In the genomic region with DNA sequence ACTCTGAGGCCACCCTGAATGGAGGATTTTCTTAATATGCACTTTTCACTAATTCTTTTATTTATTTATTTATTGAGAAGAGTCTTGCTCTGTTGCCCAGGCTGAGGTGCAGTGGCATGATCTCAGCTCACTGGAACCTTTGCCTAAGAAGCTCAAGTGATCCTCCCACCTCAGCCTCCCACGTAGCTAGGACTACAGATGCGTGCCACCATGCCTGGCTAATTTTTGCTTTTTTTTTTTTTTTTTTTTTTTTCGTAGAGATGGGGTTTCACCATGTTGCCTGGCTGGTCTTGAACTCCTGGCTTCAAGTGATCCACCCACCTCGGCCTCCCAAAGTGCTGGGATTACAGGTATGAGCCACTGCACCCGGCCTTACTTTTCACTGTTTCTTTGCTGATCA, we compare ENCODE assay signal across 5 cellular contexts.
A peak's percentile ranks its signal among the peaks of the same experiment; 100 is the strongest.
DNase-seq lines count a peak whose midpoint lies in the region; ATAC-seq, FAIRE-seq and TF ChIP-seq lines count a peak whose summit lies in the region.
"Not testable (repeated sequence)": the region's sequence is repeated elsewhere in the genome, so short reads cannot be mapped to it uniquely, and the experiment has no call there.

No MANE protein-coding gene starts in this region.

- not testable (repeated sequence) for H3K4me3 ChIP-seq in HEK293 (ENCODE audit: low read depth, low read length); K562

- not testable (repeated sequence) for H3K9ac ChIP-seq in K562 (ENCODE audit: insufficient read depth in 1 of 2, low read depth in 2 of 2, low read length in 2 of 2)

- not testable (repeated sequence) for BruUV-seq in K562 (replicated peaks; lab: Mats Ljungman, UMichigan)

- DNase-seq in RWPE1 (ENCODE audit: low spot score); T-helper 17 cell; activated CD4-positive, alpha-beta T cell treated with anti-CD3 and anti-CD28 coated beads, Interleukin-2, amount 10 ng/mL, durations not matched to agents 7 days and 5 days; K562 (ENCODE audit: extremely low read depth in 1 of 4, low spot score in 3 of 4): not testable (repeated sequence)

- not testable (repeated sequence) for H3K9me3 Mint-ChIP-seq in activated CD4-positive, alpha-beta T cell treated with anti-CD3 and anti-CD28 coated beads, Interleukin-2, amount 10 ng/mL, durations not matched to agents 7 days and 5 days

- FAIRE-seq in K562 (lab: Jason Lieb, UNC), result not testable (repeated sequence)

- H3K27me3 Mint-ChIP-seq in T-helper 17 cell; activated CD4-positive, alpha-beta T cell treated with anti-CD3 and anti-CD28 coated beads, Interleukin-2, amount 10 ng/mL, durations not matched to agents 7 days and 5 days: not testable (repeated sequence)

- H3K9me3 ChIP-seq in HEK293 (ENCODE audit: control insufficient read depth, insufficient read depth, low read depth, low read length); T-helper 17 cell (ENCODE audit: control insufficient read depth, low read length, poor library complexity, severe bottlenecking); K562 (replicated peaks; ENCODE audit: control insufficient read depth, insufficient read depth, low read depth, low read length): not testable (repeated sequence)

- ATAC-seq in T-helper 17 cell, K562: not testable (repeated sequence)

- H3K27ac ChIP-seq in HEK293 (ENCODE audit: extremely low read depth, low read depth, low read length); K562 (ENCODE audit: extremely low read depth, low read depth, low read length): not testable (repeated sequence)
- H3K27ac ChIP-seq in RWPE1, result 0 out of 2 replicates have a peak overlapping the region, but pooled peaks have one; percentile 3

- not testable (repeated sequence) for H2AFZ ChIP-seq in K562 (ENCODE audit: low read depth, low read length)

- POLR2A ChIA-PET in HEK293 (lab: Yijun Ruan, JAX); RWPE1 (lab: Yijun Ruan, JAX; ENCODE audit: low non-redundant PET); activated CD4-positive, alpha-beta T cell treated with anti-CD3 and anti-CD28 coated beads, Interleukin-2, amount 10 ng/mL, durations not matched to agents 7 days and 5 days (lab: Charles Lee); K562 (lab: Yijun Ruan, JAX): not testable (repeated sequence)

- H3K27me3 ChIP-seq in K562 (ENCODE audit: control insufficient read depth in 2 of 2, insufficient read depth in 2 of 2, low read length in 2 of 2), result peaks cover 13 to 66% of the 10 kb centered on the region in 2 experiments; a peak in 4 of 5 replicates

- CTCF ChIA-PET in HEK293 (lab: Yijun Ruan, JAX), result interaction anchor here (0.7 kb wide), 1 partner anchor 58 kb away, joined by 4 read pairs; no protein-coding TSS in a partner anchor
- CTCF ChIA-PET in RWPE1 (lab: Yijun Ruan, JAX); K562 (lab: Yijun Ruan, JAX; ENCODE audit: low intra/inter-chr PET ratio): not testable (repeated sequence)
- CTCF ChIA-PET in activated CD4-positive, alpha-beta T cell treated with anti-CD3 and anti-CD28 coated beads, Interleukin-2, amount 10 ng/mL, durations not matched to agents 7 days and 5 days (lab: Charles Lee), result interaction anchor here (1.6 kb wide), 1 partner anchor 29 kb away, joined by 3 read pairs; no protein-coding TSS in a partner anchor

- H3K4me2 ChIP-seq in K562 (ENCODE audit: insufficient read depth, low read length), result not testable (repeated sequence)

- intact Hi-C loops in K562 (cut with micrococcal nuclease), result not testable (repeated sequence)

- not testable (repeated sequence) for H3K36me3 Mint-ChIP-seq in T-helper 17 cell (ENCODE audit: low read depth); activated CD4-positive, alpha-beta T cell treated with anti-CD3 and anti-CD28 coated beads, Interleukin-2, amount 10 ng/mL, durations not matched to agents 7 days and 5 days (ENCODE audit: low read depth)

- not testable (repeated sequence) for TF ChIP-seq RAD21 in K562 (CRISPR knock-in tag; conservative IDR thresholded peaks at IDR 0.05 in 1 of 2, IDR thresholded peaks at IDR 0.05 in 1 of 2)

- H3K36me3 ChIP-seq in HEK293 (ENCODE audit: control insufficient read depth in 2 of 2, insufficient read depth in 1 of 2, low read length in 2 of 2), result peaks cover 0 to 30% of the 10 kb centered on the region in 2 experiments; a peak in 2 of 3 replicates
- not testable (repeated sequence) for H3K36me3 ChIP-seq in K562 (ENCODE audit: control insufficient read depth, insufficient read depth, low read length)

- not testable (repeated sequence) for H4K20me1 ChIP-seq in K562 (replicated peaks; ENCODE audit: control insufficient read depth, insufficient read depth, low read length)

- peak overlapping the region; percentile 32 for H3K27ac Mint-ChIP-seq in T-helper 17 cell
- H3K27ac Mint-ChIP-seq in activated CD4-positive, alpha-beta T cell treated with anti-CD3 and anti-CD28 coated beads, Interleukin-2, amount 10 ng/mL, durations not matched to agents 7 days and 5 days, result peak overlapping the region; percentile 50

- in situ Hi-C loops in K562 (cut with MboI), result not testable (repeated sequence)

- TF ChIP-seq CTCF in HEK293 (tag by site-specific recombination; IDR thresholded peaks at IDR 0.05); RWPE1 (conservative IDR thresholded peaks at IDR 0.05; ENCODE audit: low read depth); K562 (IDR thresholded peaks at IDR 0.05 in 2 of 3, conservative IDR thresholded peaks at IDR 0.05 in 1 of 3; ENCODE audit: insufficient read depth in 2 of 3, low read depth in 1 of 3, low read length in 3 of 3): not testable (repeated sequence)

- H3K4me1 ChIP-seq in HEK293 (ENCODE audit: control insufficient read depth, insufficient read depth, low read length); K562 (replicated peaks in 1 of 2; ENCODE audit: control insufficient read depth in 2 of 2, insufficient read depth in 2 of 2, low read length in 2 of 2): not testable (repeated sequence)

- H3K9me1 ChIP-seq in K562 (ENCODE audit: control insufficient read depth, insufficient read depth, low read length), result not testable (repeated sequence)

- not testable (repeated sequence) for H3K79me2 ChIP-seq in K562 (ENCODE audit: control insufficient read depth, insufficient read depth, low read length)

- WGBS in K562 (ENCODE audit: insufficient coverage, low coverage, missing lambda C conversion rate), result 0% methylated on average over 3 of the region's 5 CpGs

- H3K4me3 Mint-ChIP-seq in T-helper 17 cell; activated CD4-positive, alpha-beta T cell treated with anti-CD3 and anti-CD28 coated beads, Interleukin-2, amount 10 ng/mL, durations not matched to agents 7 days and 5 days: not testable (repeated sequence)

- TF ChIP-seq EP300 in K562 (IDR thresholded peaks at IDR 0.05; ENCODE audit: low read length), result not testable (repeated sequence)

- TF ChIP-seq POLR2A in K562 (conservative IDR thresholded peaks at IDR 0.05), result not testable (repeated sequence)

- not testable (repeated sequence) for H3K4me1 Mint-ChIP-seq in T-helper 17 cell; activated CD4-positive, alpha-beta T cell treated with anti-CD3 and anti-CD28 coated beads, Interleukin-2, amount 10 ng/mL, durations not matched to agents 7 days and 5 days

TF ChIP-seq in HEK293, 187 proteins besides CTCF, POLR2A, EP300 and RAD21:
- TF ChIP-seq EGR2 (tag by site-specific recombination; IDR thresholded peaks at IDR 0.05; ENCODE audit: low read depth) (peak; percentile 50), ZFHX2 (tag by site-specific recombination; conservative IDR thresholded peaks at IDR 0.05) (peak; percentile 63)

TF ChIP-seq in K562, 482 proteins besides CTCF, POLR2A, EP300 and RAD21:
- TF ChIP-seq ZNF121 (CRISPR knock-in tag; conservative IDR thresholded peaks at IDR 0.05), result 0 out of 2 replicates have a peak, but pooled peaks have one; percentile 17
